9 cellular contexts compared by ENCODE assay signal in genomic region chr1:86429830-86430229, GRCh38. TPM values are rescaled to one million over a fixed set of nuclear protein-coding genes. Genes with fewer than 3 reads are reported as not detected.
DNase-seq lines count a peak whose midpoint lies in the region; ATAC-seq and TF ChIP-seq lines count a peak whose summit lies in the region.
"Had no signal": no experiment of that assay in that cellular context is flagged by ENCODE, and none has a peak within 500 bp of the region (broad histone marks: within the 10 kb centered on the region; RNA-seq: fewer than 3 reads in every experiment).

No MANE protein-coding gene starts in this region.

- peak overlapping the region; percentile 24 for H2AFZ ChIP-seq in mammary epithelial cell (ENCODE audit: low read depth, low read length)

- POLR2A ChIA-PET in AG04450 (lab: Yijun Ruan, JAX), result interaction anchor here (0.7 to 0.9 kb wide), 2 partner anchors 34 to 344 kb away, joined by 3 to 4 read pairs; partner anchors contain the start of gene ODF2L

- DNase-seq in AG04450 (ENCODE audit: low read depth, low spot score), result peak; percentile 77
- peak; percentile 77 for DNase-seq in MG63
- DNase-seq in mammary epithelial cell, result peak; percentile 89
- peak; percentile 64 to 90 for DNase-seq in lung microvascular endothelial cell (ENCODE audit: low read depth in 2 of 2)
- DNase-seq in SK-N-DZ (ENCODE audit: low spot score), result no peak

- no peaks in the 10 kb centered on the region for H4K20me1 ChIP-seq in mammary epithelial cell (ENCODE audit: insufficient read depth, low read length)

- peaks cover 30% of the 10 kb centered on the region for H3K79me2 ChIP-seq in mammary epithelial cell (ENCODE audit: insufficient read depth, low read length)

- H3K4me2 ChIP-seq in mammary epithelial cell (ENCODE audit: insufficient read depth, low read depth, low read length), result peak overlapping the region; percentile 67

- BruUV-seq in mammary epithelial cell (replicated peaks; lab: Mats Ljungman, UMichigan), result no TSS peak

- intact Hi-C loops in mammary epithelial cell (cut with micrococcal nuclease), result no loop called here

- 0% methylated on average over 3 of the region's 3 CpGs for WGBS in mammary epithelial cell (ENCODE audit: low coverage, missing lambda C conversion rate)

- CTCF ChIA-PET in AG04450 (lab: Charles Lee), result interaction anchor here (0.9 to 1.5 kb wide), 5 partner anchors 43 to 274 kb away, joined by 3 to 9 read pairs (median 5); partner anchors contain the start of gene SH3GLB1
- CTCF ChIA-PET in mammary epithelial cell (lab: Charles Lee; ENCODE audit: low non-redundant PET), result no interaction called here

- ATAC-seq in HG03342 (IDR thresholded peaks at IDR 0.05; ENCODE audit: unreplicated experiment) (no peak), HG02884 (IDR thresholded peaks at IDR 0.05; ENCODE audit: unreplicated experiment) (no peak), GM21619 (IDR thresholded peaks at IDR 0.05; ENCODE audit: unreplicated experiment) (no peak)

- H3K4me3 ChIP-seq in AG04450 (ENCODE audit: low read depth, low read length) (no peak overlapping the region), MG63 (no peak overlapping the region), mammary epithelial cell (replicated peaks in 1 of 3; ENCODE audit: insufficient read depth in 1 of 3, low read depth in 2 of 3, low read length in 3 of 3) (no peak overlapping the region)

- no peaks in the 10 kb centered on the region for H3K27me3 ChIP-seq in AG04450 (ENCODE audit: control insufficient read depth, insufficient read depth, low read length)
- H3K27me3 ChIP-seq in MG63, result no peaks in the 10 kb centered on the region
- H3K27me3 ChIP-seq in mammary epithelial cell (ENCODE audit: insufficient read depth, low read length), result no peaks in the 10 kb centered on the region

- H3K9ac ChIP-seq in mammary epithelial cell (ENCODE audit: insufficient read depth, low read length), result peak overlapping the region; percentile 17

- dilution Hi-C loops in mammary epithelial cell (cut with HindIII; ENCODE audit: low sequenced_read_pairs), result loop anchor here (5.0 kb wide), 1 partner anchor 77 kb away; no protein-coding TSS in a partner anchor

- H3K36me3 ChIP-seq in MG63, result no peaks in the 10 kb centered on the region
- H3K36me3 ChIP-seq in mammary epithelial cell (ENCODE audit: insufficient read depth, low read length), result peaks cover 34% of the 10 kb centered on the region

- H3K9me3 ChIP-seq in AG04450 (ENCODE audit: control insufficient read depth, insufficient read depth, low read length), result no peaks in the 10 kb centered on the region
- no peaks in the 10 kb centered on the region for H3K9me3 ChIP-seq in MG63
- H3K9me3 ChIP-seq in mammary epithelial cell (replicated peaks; ENCODE audit: insufficient read depth, low read length), result no peaks in the 10 kb centered on the region

- TF ChIP-seq CTCF in AG04450 (IDR thresholded peaks at IDR 0.05; ENCODE audit: low read depth, low read length) (no peak), mammary epithelial cell (conservative IDR thresholded peaks at IDR 0.05 in 1 of 2, IDR thresholded peaks at IDR 0.05 in 1 of 2; ENCODE audit: extremely low read depth in 1 of 2, insufficient read depth in 1 of 2, low read depth in 1 of 2, low read length in 2 of 2) (no peak)

- peaks cover 36% of the 10 kb centered on the region for H3K4me1 ChIP-seq in mammary epithelial cell (ENCODE audit: insufficient read depth, low read length)

- in situ Hi-C loops in mammary epithelial cell (cut with MboI; ENCODE audit: low sequenced_read_pairs in 2 of 2), result no loop called here

- H3K27ac ChIP-seq in AG04450 (ENCODE audit: low read depth, low read length) (peak overlapping the region; percentile 83), mammary epithelial cell (ENCODE audit: insufficient read depth, low read depth, low read length) (peak overlapping the region; percentile 81)

RNA-seq across cellular contexts. Expression of gene CLCA2, which starts 5.9 kb away (rescaled TPM):
- 0.60 and 0.65 TPM in 2 replicates for polyA plus RNA-seq in AG04450 (2011; rRNA removed)
- polyA minus RNA-seq in AG04450 (2011; rRNA and poly(A)+ RNA removed), result 0.22 and 0.23 TPM in 2 replicates
- total RNA-seq in MG63 (2014; rRNA removed; shearing (Covaris generic); ENCODE audit: low replicate concordance), result 0.05 and 0.20 TPM in 2 replicates
- 100 to 1,000 TPM; 188 to 224 TPM for total RNA-seq in mammary epithelial cell
- 220 TPM for polyA plus RNA-seq in mammary epithelial cell
- polyA minus RNA-seq in mammary epithelial cell, result 141 TPM
- total RNA-seq in lung microvascular endothelial cell, result not detected in 2 replicates
- polyA plus RNA-seq in SK-N-DZ (2014; cell fraction: cytosol; rRNA removed), result not detected in 2 replicates
- polyA plus RNA-seq in SK-N-DZ (2014; cell fraction: nucleus; rRNA removed), result not detected in 2 replicates
- total RNA-seq: T-helper 2 cell treated with Interferon-gamma antibody and Interleukin-4, amounts not matched to agents 100 ng/mL and 5 ng/mL, for 36 hours had no signal

RNA-seq across cellular contexts. Expression of gene ODF2L, which starts 33.7 kb away (rescaled TPM):
- 14.6 and 25.6 TPM in 2 replicates for polyA plus RNA-seq in AG04450 (2011; rRNA removed)
- polyA minus RNA-seq in AG04450 (2011; rRNA and poly(A)+ RNA removed), result 8.1 and 16.4 TPM in 2 replicates
- total RNA-seq in MG63 (2014; rRNA removed; shearing (Covaris generic); ENCODE audit: low replicate concordance), result 6.7 and 38.3 TPM in 2 replicates
- total RNA-seq in mammary epithelial cell, result 10 to 100 TPM; 43.0 to 55.2 TPM
- polyA plus RNA-seq in mammary epithelial cell, result 7.2 TPM
- polyA minus RNA-seq in mammary epithelial cell, result 0.78 TPM
- total RNA-seq in lung microvascular endothelial cell, result 22.9 and 36.5 TPM in 2 replicates
- polyA plus RNA-seq in SK-N-DZ (2014; cell fraction: cytosol; rRNA removed), result 9.6 and 16.0 TPM in 2 replicates
- 68.5 and 78.3 TPM in 2 replicates for polyA plus RNA-seq in SK-N-DZ (2014; cell fraction: nucleus; rRNA removed)

RNA-seq across cellular contexts. Expression of gene CLCA1, which starts 38.9 kb away (rescaled TPM):
- polyA plus RNA-seq in AG04450 (2011; rRNA removed), result not detected in 2 replicates
- not detected in 2 replicates for polyA minus RNA-seq in AG04450 (2011; rRNA and poly(A)+ RNA removed)
- not detected in 2 replicates for total RNA-seq in MG63 (2014; rRNA removed; shearing (Covaris generic); ENCODE audit: low replicate concordance)
- not detected for total RNA-seq in mammary epithelial cell
- not detected for polyA plus RNA-seq in mammary epithelial cell
- polyA minus RNA-seq in mammary epithelial cell, result not detected
- total RNA-seq in lung microvascular endothelial cell, result not detected in 2 replicates
- polyA plus RNA-seq in SK-N-DZ (2014; cell fraction: cytosol; rRNA removed), result not detected in 2 replicates
- polyA plus RNA-seq in SK-N-DZ (2014; cell fraction: nucleus; rRNA removed), result not detected in 2 replicates
- total RNA-seq: T-helper 2 cell treated with Interferon-gamma antibody and Interleukin-4, amounts not matched to agents 100 ng/mL and 5 ng/mL, for 36 hours had no signal

Comparison
In these comparisons a context has a peak if more than half of its experiments do, and no peak if none do; other contexts are left out.
1. RNA of gene CLCA2, which starts 5.9 kb away (total RNA-seq): 188 to 224 TPM in mammary epithelial cell; 0.05 to 0.20 TPM in MG63 and not detected in lung microvascular endothelial cell; every median in the first group is over 100 times any median in the second.